Comparison of ENCODE assay signal across 22 cellular contexts in genomic region chr1:96934282-96934681, GRCh38.
A peak's percentile ranks its signal among the peaks of the same experiment; 100 is the strongest.
DNase-seq lines count a peak whose midpoint lies in the region; ATAC-seq, FAIRE-seq and TF ChIP-seq lines count a peak whose summit lies in the region.
"Had no signal": no experiment of that assay in that cellular context is flagged by ENCODE, and none has a peak within 500 bp of the region (broad histone marks: within the 10 kb centered on the region; RNA-seq: fewer than 3 reads in every experiment).

No MANE protein-coding gene starts in this region.

- no peaks in the 10 kb centered on the region for H3K27me3 Mint-ChIP-seq in Caco-2 (ENCODE audit: insufficient read depth, unreplicated experiment)
- no peaks in the 10 kb centered on the region for H3K27me3 Mint-ChIP-seq in endodermal cell (ENCODE audit: insufficient read depth)
- H3K27me3 Mint-ChIP-seq in stimulated activated naive B cell treated with anti-CD40 and anti-IgM and Interleukin-4, amounts not matched to agents 10 μg/mL and 1 μg/mL and 100 μg/mL, for 72 hours: no peaks in the 10 kb centered on the region
- no peaks in the 10 kb centered on the region for H3K27me3 Mint-ChIP-seq in osteocyte (ENCODE audit: unreplicated experiment)

- peak; percentile 48 to 61 for DNase-seq in Caco-2
- DNase-seq in NCI-H446 treated with DMSO at 0.1 percent for 48 hours (lab: John Stamatoyannopoulos, UW): peak; percentile 26
- no peak for DNase-seq in endodermal cell
- peak; percentile 16 for DNase-seq in mucosa of gallbladder (ENCODE audit: low spot score)
- no peak for DNase-seq in stimulated activated naive B cell treated with anti-CD40 and anti-IgM and Interleukin-4, amounts not matched to agents 10 μg/mL and 1 μg/mL and 100 μg/mL, for 72 hours
- no peak for DNase-seq in osteocyte (ENCODE audit: extremely low spot score, unreplicated experiment)
- no peak for DNase-seq in OCI-M1 (lab: John Stamatoyannopoulos, UW)
- no peak for DNase-seq in GM19239 (ENCODE audit: insufficient read length, low spot score)
- DNase-seq: 8988T; Calu3; CD8-positive, alpha-beta T cell; DMS153; NCI-H1092; NCI-H1436; NCI-H1930; NCI-H510A; PC-3; Right ventricle myocardium superior had no signal

- no peaks in the 10 kb centered on the region for H3K36me3 ChIP-seq in Caco-2 (ENCODE audit: control insufficient read depth, insufficient read depth, low read length)
- H3K36me3 ChIP-seq in endodermal cell (ENCODE audit: control insufficient read depth, insufficient read depth, low read length): no peaks in the 10 kb centered on the region
- H3K36me3 ChIP-seq: BLaER1 treated with 17β-estradiol and CSF1 and Interleukin-3, amounts not matched to agents 10 nM and 100 nM had no signal

- H3K27me3 ChIP-seq in Caco-2 (replicated peaks; ENCODE audit: control insufficient read depth, insufficient read depth, low read length): no peaks in the 10 kb centered on the region
- no peaks in the 10 kb centered on the region for H3K27me3 ChIP-seq in endodermal cell (ENCODE audit: control insufficient read depth, insufficient read depth, low read length, poor library complexity, severe bottlenecking)
- H3K27me3 ChIP-seq: BLaER1 treated with 17β-estradiol and CSF1 and Interleukin-3, amounts not matched to agents 10 nM and 100 nM had no signal

- ATAC-seq in stimulated activated naive B cell treated with anti-CD40 and anti-IgM and Interleukin-4, amounts not matched to agents 10 μg/mL and 1 μg/mL and 100 μg/mL, for 72 hours (replicated peaks): no peak
- ATAC-seq: CD8-positive, alpha-beta T cell; PC-3 had no signal

- 59 to 66% methylated on average over 2 to 3 of the region's 3 CpGs for WGBS in endodermal cell (ENCODE audit: insufficient coverage in 1 of 2, insufficient read length in 1 of 2), 2 experiments

- H3K36me3 Mint-ChIP-seq in Caco-2 (ENCODE audit: insufficient read depth, unreplicated experiment) (no peaks in the 10 kb centered on the region), endodermal cell (ENCODE audit: low read depth) (no peaks in the 10 kb centered on the region), osteocyte (ENCODE audit: unreplicated experiment) (no peaks in the 10 kb centered on the region)
- no peaks in the 10 kb centered on the region for H3K36me3 Mint-ChIP-seq in stimulated activated naive B cell treated with anti-CD40 and anti-IgM and Interleukin-4, amounts not matched to agents 10 μg/mL and 1 μg/mL and 100 μg/mL, for 72 hours
- H3K36me3 Mint-ChIP-seq: CD8-positive, alpha-beta T cell had no signal

- no peak overlapping the region for H3K4me3 ChIP-seq in Caco-2 (ENCODE audit: low read depth, low read length)
- H3K4me3 ChIP-seq in endodermal cell (ENCODE audit: low read length): peak overlapping the region; percentile 33
- H3K4me3 ChIP-seq: BLaER1 treated with 17β-estradiol and CSF1 and Interleukin-3, amounts not matched to agents 10 nM and 100 nM had no signal

- no peaks in the 10 kb centered on the region for H3K9me3 Mint-ChIP-seq in Caco-2 (ENCODE audit: unreplicated experiment)
- no peaks in the 10 kb centered on the region for H3K9me3 Mint-ChIP-seq in endodermal cell
- H3K9me3 Mint-ChIP-seq in stimulated activated naive B cell treated with anti-CD40 and anti-IgM and Interleukin-4, amounts not matched to agents 10 μg/mL and 1 μg/mL and 100 μg/mL, for 72 hours: no peaks in the 10 kb centered on the region
- no peaks in the 10 kb centered on the region for H3K9me3 Mint-ChIP-seq in osteocyte (ENCODE audit: unreplicated experiment)
- H3K9me3 Mint-ChIP-seq: CD8-positive, alpha-beta T cell had no signal

- H3K4me1 Mint-ChIP-seq in Caco-2 (ENCODE audit: low read depth, unreplicated experiment) (peaks cover 15% of the 10 kb centered on the region), endodermal cell (peaks cover 12% of the 10 kb centered on the region), osteocyte (ENCODE audit: unreplicated experiment) (no peaks in the 10 kb centered on the region)
- no peaks in the 10 kb centered on the region for H3K4me1 Mint-ChIP-seq in stimulated activated naive B cell treated with anti-CD40 and anti-IgM and Interleukin-4, amounts not matched to agents 10 μg/mL and 1 μg/mL and 100 μg/mL, for 72 hours

- H3K9me3 ChIP-seq in Caco-2 (no peaks in the 10 kb centered on the region), endodermal cell (ENCODE audit: control insufficient read depth, low read length) (no peaks in the 10 kb centered on the region)
- H3K9me3 ChIP-seq: BLaER1 treated with 17β-estradiol and CSF1 and Interleukin-3, amounts not matched to agents 10 nM and 100 nM had no signal

- H3K27ac Mint-ChIP-seq in Caco-2 (ENCODE audit: unreplicated experiment) (no peak overlapping the region), endodermal cell (peak overlapping the region; percentile 88), osteocyte (ENCODE audit: unreplicated experiment) (no peak overlapping the region)
- no peak overlapping the region for H3K27ac Mint-ChIP-seq in stimulated activated naive B cell treated with anti-CD40 and anti-IgM and Interleukin-4, amounts not matched to agents 10 μg/mL and 1 μg/mL and 100 μg/mL, for 72 hours
- H3K27ac Mint-ChIP-seq: CD8-positive, alpha-beta T cell had no signal

- no peak for TF ChIP-seq CTCF in Caco-2 (IDR thresholded peaks at IDR 0.05; ENCODE audit: insufficient read depth in 1 of 2, low read depth in 1 of 2, low read length in 1 of 2, severe bottlenecking in 1 of 2, unreplicated experiment in 1 of 2)
- TF ChIP-seq CTCF in endodermal cell (conservative IDR thresholded peaks at IDR 0.05): no peak
- no peak for TF ChIP-seq CTCF in osteocyte (IDR thresholded peaks at IDR 0.05)

- no TSS peak for BruUV-seq in Caco-2 (replicated peaks; lab: Mats Ljungman, UMichigan)

- H3K4me3 Mint-ChIP-seq in Caco-2 (ENCODE audit: unreplicated experiment) (no peak overlapping the region), endodermal cell (no peak overlapping the region), osteocyte (ENCODE audit: unreplicated experiment) (no peak overlapping the region)
- no peak overlapping the region for H3K4me3 Mint-ChIP-seq in stimulated activated naive B cell treated with anti-CD40 and anti-IgM and Interleukin-4, amounts not matched to agents 10 μg/mL and 1 μg/mL and 100 μg/mL, for 72 hours
- H3K4me3 Mint-ChIP-seq: CD8-positive, alpha-beta T cell had no signal

- no peak overlapping the region for H3K27ac ChIP-seq in endodermal cell (ENCODE audit: low read depth, low read length)
- H3K27ac ChIP-seq: BLaER1 treated with 17β-estradiol and CSF1 and Interleukin-3, amounts not matched to agents 10 nM and 100 nM had no signal

- FAIRE-seq in GM19239 (lab: Jason Lieb, UNC): no peak
- FAIRE-seq: G401.6, GM12892, H54 had no signal

- H3K4me1 ChIP-seq in Caco-2: peaks cover 32% of the 10 kb centered on the region
- H3K4me1 ChIP-seq in endodermal cell (ENCODE audit: control insufficient read depth, insufficient read depth, low read length): peaks cover 8% of the 10 kb centered on the region
- H3K4me1 ChIP-seq: BLaER1 treated with 17β-estradiol and CSF1 and Interleukin-3, amounts not matched to agents 10 nM and 100 nM had no signal

- intact Hi-C loops in Caco-2 (cut with micrococcal nuclease; ENCODE audit: unreplicated experiment): loop anchor here (1.0 to 5.0 kb wide), 2 partner anchors 32 to 52 kb away; no protein-coding TSS in a partner anchor

- POLR2A ChIA-PET in Caco-2 (lab: Charles Lee): no interaction called here

- no peak overlapping the region for H3K9ac ChIP-seq in endodermal cell (ENCODE audit: extremely low read depth, low read length, poor library complexity, severe bottlenecking)
- H3K9ac ChIP-seq: BLaER1 treated with 17β-estradiol and CSF1 and Interleukin-3, amounts not matched to agents 10 nM and 100 nM had no signal

- CTCF ChIA-PET in Caco-2 (lab: Charles Lee): no interaction called here

Comparison
In these comparisons a context has a peak if more than half of its experiments do, and no peak if none do; other contexts are left out.
1. DNase-seq: peak in Caco-2 (2 of 2), NCI-H446 treated with DMSO at 0.1 percent for 48 hours (single experiment) and mucosa of gallbladder (single experiment); none in endodermal cell (single experiment), stimulated activated naive B cell treated with anti-CD40 and anti-IgM and Interleukin-4, amounts not matched to agents 10 μg/mL and 1 μg/mL and 100 μg/mL, for 72 hours (single experiment), osteocyte (single experiment), OCI-M1 (single experiment) and GM19239 (single experiment).